ENCODE assay signal across 32 cellular contexts in the genomic region with DNA sequence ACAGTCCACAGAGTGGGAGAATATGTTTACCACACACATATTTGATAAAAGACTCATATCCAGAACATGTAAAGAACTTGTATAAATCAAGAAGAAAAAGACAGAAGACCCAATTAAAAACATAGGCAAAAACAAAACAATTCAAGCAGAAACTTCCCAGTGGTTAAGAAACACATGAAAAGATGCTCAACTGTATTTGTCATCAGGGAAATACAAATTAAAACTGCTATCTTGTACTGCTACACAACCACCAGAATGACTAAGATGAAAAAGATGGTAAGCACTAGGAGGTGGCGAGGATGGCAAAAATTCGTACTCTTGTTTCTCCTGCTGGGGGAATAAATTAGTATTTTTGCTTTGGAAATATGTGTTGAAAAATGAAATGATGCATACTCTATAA.
"Had no signal": no experiment of that assay in that cellular context is flagged by ENCODE, and none has a peak within 500 bp of the region (broad histone marks: within the 10 kb centered on the region; RNA-seq: fewer than 3 reads in every experiment).

No MANE protein-coding gene starts in this region.

- H3K27me3 Mint-ChIP-seq: activated CD4-positive, alpha-beta memory T cell treated with anti-CD3 and anti-CD28 coated beads, Interleukin-2, amount 10 ng/mL, durations not matched to agents 7 days and 5 days; activated CD4-positive, alpha-beta T cell treated with anti-CD3 and anti-CD28 coated beads, Interleukin-2, amount 10 ng/mL, durations not matched to agents 7 days and 5 days; activated naive CD4-positive, alpha-beta T cell treated with anti-CD3 and anti-CD28 coated beads, Interleukin-2, amount 50 U/mL, for 24 hours; activated naive CD8-positive, alpha-beta T cell treated with anti-CD3 and anti-CD28 coated beads, Interleukin-2, amount 50 U/mL, for 24 hours; activated T-helper 17 cell treated with anti-CD3 and anti-CD28 coated beads, Interleukin-2, amount 50 U/mL, for 72 hours; brain; naive thymus-derived CD4-positive, alpha-beta T cell; stimulated activated naive CD8-positive, alpha-beta T cell treated with anti-CD3 and anti-CD28 coated beads, Interleukin-15, Interleukin-2, amounts not matched to agents 100 ng/mL and 50 ng/mL, for 24 hours had no signal

- H3K27ac Mint-ChIP-seq: activated CD4-positive, alpha-beta memory T cell treated with anti-CD3 and anti-CD28 coated beads, Interleukin-2, amount 10 ng/mL, durations not matched to agents 7 days and 5 days; activated CD4-positive, alpha-beta T cell treated with anti-CD3 and anti-CD28 coated beads, Interleukin-2, amount 10 ng/mL, durations not matched to agents 7 days and 5 days; activated naive CD4-positive, alpha-beta T cell treated with anti-CD3 and anti-CD28 coated beads, Interleukin-2, amount 50 U/mL, for 24 hours; activated naive CD8-positive, alpha-beta T cell treated with anti-CD3 and anti-CD28 coated beads, Interleukin-2, amount 50 U/mL, for 24 hours; activated T-helper 17 cell treated with anti-CD3 and anti-CD28 coated beads, Interleukin-2, amount 50 U/mL, for 72 hours; brain; mesothelial cell of epicardium; naive thymus-derived CD4-positive, alpha-beta T cell; progenitor cell of endocrine pancreas; stimulated activated effector memory CD8-positive, alpha-beta T cell treated with anti-CD3 and anti-CD28 coated beads, Interleukin-12 subunit alpha, Interleukin-12 subunit beta, amount 100 ng/mL, for 72 hours; stimulated activated naive CD8-positive, alpha-beta T cell treated with anti-CD3 and anti-CD28 coated beads, Interleukin-15, Interleukin-2, amounts not matched to agents 100 ng/mL and 50 ng/mL, for 24 hours; T-helper 2 cell treated with Interferon-gamma antibody and Interleukin-4, amounts not matched to agents 5 μg/mL and 100 μg/mL, for 36 hours had no signal

- H3K9me3 Mint-ChIP-seq: activated CD4-positive, alpha-beta memory T cell treated with anti-CD3 and anti-CD28 coated beads, Interleukin-2, amount 10 ng/mL, durations not matched to agents 7 days and 5 days; activated CD4-positive, alpha-beta T cell treated with anti-CD3 and anti-CD28 coated beads, Interleukin-2, amount 10 ng/mL, durations not matched to agents 7 days and 5 days; brain; T-helper 2 cell treated with Interferon-gamma antibody and Interleukin-4, amounts not matched to agents 5 μg/mL and 100 μg/mL, for 36 hours had no signal

- H3K4me3 Mint-ChIP-seq: activated CD4-positive, alpha-beta memory T cell treated with anti-CD3 and anti-CD28 coated beads, Interleukin-2, amount 10 ng/mL, durations not matched to agents 7 days and 5 days; activated CD4-positive, alpha-beta T cell treated with anti-CD3 and anti-CD28 coated beads, Interleukin-2, amount 10 ng/mL, durations not matched to agents 7 days and 5 days; activated naive CD4-positive, alpha-beta T cell treated with anti-CD3 and anti-CD28 coated beads, Interleukin-2, amount 50 U/mL, for 24 hours; activated naive CD8-positive, alpha-beta T cell treated with anti-CD3 and anti-CD28 coated beads, Interleukin-2, amount 50 U/mL, for 24 hours; activated T-cell treated with anti-CD3 and anti-CD28 coated beads, Interleukin-2, amount 50 U/mL, for 4 hours; activated T-helper 17 cell treated with anti-CD3 and anti-CD28 coated beads, Interleukin-2, amount 50 U/mL, for 72 hours; brain; mesothelial cell of epicardium; naive thymus-derived CD4-positive, alpha-beta T cell; stimulated activated effector memory CD8-positive, alpha-beta T cell treated with anti-CD3 and anti-CD28 coated beads, Interleukin-12 subunit alpha, Interleukin-12 subunit beta, amount 100 ng/mL, for 72 hours; stimulated activated naive CD8-positive, alpha-beta T cell treated with anti-CD3 and anti-CD28 coated beads, Interleukin-15, Interleukin-2, amounts not matched to agents 100 ng/mL and 50 ng/mL, for 24 hours; T-helper 2 cell treated with Interferon-gamma antibody and Interleukin-4, amounts not matched to agents 5 μg/mL and 100 μg/mL, for 36 hours had no signal

- H3K36me3 Mint-ChIP-seq: activated naive CD4-positive, alpha-beta T cell treated with anti-CD3 and anti-CD28 coated beads, Interleukin-2, amount 50 U/mL, for 24 hours; brain; mesothelial cell of epicardium; naive thymus-derived CD4-positive, alpha-beta T cell; stimulated activated effector memory CD8-positive, alpha-beta T cell treated with anti-CD3 and anti-CD28 coated beads, Interleukin-12 subunit alpha, Interleukin-12 subunit beta, amount 100 ng/mL, for 72 hours had no signal

- DNase-seq: activated CD4-positive, alpha-beta memory T cell treated with anti-CD3 and anti-CD28 coated beads, Interleukin-2, amount 10 ng/mL, durations not matched to agents 7 days and 5 days; activated CD4-positive, alpha-beta T cell treated with anti-CD3 and anti-CD28 coated beads, Interleukin-2, amount 10 ng/mL, durations not matched to agents 7 days and 5 days; activated CD4-positive, CD25-positive, alpha-beta regulatory T cell treated with anti-CD3 and anti-CD28 coated beads, Interleukin-2, amount 50 U/mL, for 72 hours; activated gamma-delta T cell treated with Interleukin-2 at 50 U/mL for 16 hours; activated naive CD8-positive, alpha-beta T cell treated with anti-CD3 and anti-CD28 coated beads, Interleukin-2, amount 50 U/mL, for 24 hours; activated T-cell treated with anti-CD3 and anti-CD28 coated beads, Interleukin-2, amount 50 U/mL, for 4 hours; cerebellar nuclear complex; colonic mucosa; effector CD8-positive, alpha-beta T cell; gastrocnemius medialis; glutamatergic neuron; left colon; mammary epithelial cell; naive thymus-derived CD4-positive, alpha-beta T cell; ovary; retina; stimulated activated CD4-positive, alpha-beta T cell treated with anti-CD3 and anti-CD28 coated beads, Interleukin-12 subunit alpha, Interleukin-12 subunit beta, amount 100 ng/mL, for 4 hours; stimulated activated CD4-positive, alpha-beta T cell treated with anti-CD3 and anti-CD28 coated beads, Interleukin-4, amount 100 ng/mL, for 24 hours; trophoblast cell; WERI-Rb-1 had no signal

- FAIRE-seq: endometrium, keratinocyte, TTC549 had no signal

- H3K4me1 Mint-ChIP-seq: activated CD4-positive, alpha-beta memory T cell treated with anti-CD3 and anti-CD28 coated beads, Interleukin-2, amount 10 ng/mL, durations not matched to agents 7 days and 5 days; activated CD4-positive, alpha-beta T cell treated with anti-CD3 and anti-CD28 coated beads, Interleukin-2, amount 10 ng/mL, durations not matched to agents 7 days and 5 days; activated naive CD4-positive, alpha-beta T cell treated with anti-CD3 and anti-CD28 coated beads, Interleukin-2, amount 50 U/mL, for 24 hours; activated naive CD8-positive, alpha-beta T cell treated with anti-CD3 and anti-CD28 coated beads, Interleukin-2, amount 50 U/mL, for 24 hours; activated T-helper 17 cell treated with anti-CD3 and anti-CD28 coated beads, Interleukin-2, amount 50 U/mL, for 72 hours; mesothelial cell of epicardium; naive thymus-derived CD4-positive, alpha-beta T cell; stimulated activated effector memory CD8-positive, alpha-beta T cell treated with anti-CD3 and anti-CD28 coated beads, Interleukin-12 subunit alpha, Interleukin-12 subunit beta, amount 100 ng/mL, for 72 hours had no signal

- ATAC-seq: activated naive CD8-positive, alpha-beta T cell treated with anti-CD3 and anti-CD28 coated beads, Interleukin-2, amount 50 U/mL, for 24 hours; activated T-cell treated with anti-CD3 and anti-CD28 coated beads, Interleukin-2, amount 50 U/mL, for 4 hours; activated T-helper 17 cell treated with anti-CD3 and anti-CD28 coated beads, Interleukin-2, amount 50 U/mL, for 72 hours; gastrocnemius medialis; left colon; naive thymus-derived CD4-positive, alpha-beta T cell; sciatic nerve; stimulated activated effector memory CD8-positive, alpha-beta T cell treated with anti-CD3 and anti-CD28 coated beads, Interleukin-12 subunit alpha, Interleukin-12 subunit beta, amount 100 ng/mL, for 72 hours had no signal
